ENCODE assay signal across 31 cellular contexts in the genomic region with DNA sequence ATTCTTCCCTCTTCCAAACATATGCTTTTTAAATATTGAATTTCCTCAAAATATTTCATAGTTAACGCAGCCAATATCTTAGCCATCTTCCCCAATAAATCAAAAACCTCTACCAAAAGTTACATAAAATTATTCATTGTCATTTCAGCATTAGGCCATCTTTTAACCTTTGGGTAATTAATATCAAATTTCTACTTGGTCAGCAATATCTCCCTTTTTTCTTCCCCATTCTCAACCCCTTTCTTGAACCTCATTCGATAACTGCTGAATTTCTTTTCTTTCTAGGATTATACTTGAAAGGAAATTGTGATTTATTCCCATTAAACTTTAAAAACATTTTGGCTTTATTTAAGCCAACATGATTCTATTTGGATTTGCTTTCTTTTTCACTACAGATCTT.
"Had no signal": no experiment of that assay in that cellular context is flagged by ENCODE, and none has a peak within 500 bp of the region (broad histone marks: within the 10 kb centered on the region; RNA-seq: fewer than 3 reads in every experiment).

No MANE protein-coding gene starts in this region.

- H3K27me3 ChIP-seq: adrenal gland, body of pancreas, colonic mucosa, esophagus squamous epithelium, gastroesophageal sphincter had no signal

- H3K36me3 ChIP-seq: adrenal gland, colonic mucosa had no signal

- ATAC-seq: activated CD4-positive, alpha-beta T cell treated with anti-CD3 and anti-CD28 coated beads for 36 hours; activated CD8-positive, alpha-beta memory T cell treated with anti-CD3 and anti-CD28 coated beads, Interleukin-2, amount 10 ng/mL, durations not matched to agents 7 days and 5 days; activated CD8-positive, alpha-beta T cell treated with anti-CD3 and anti-CD28 coated beads, Interleukin-2, amount 10 ng/mL, durations not matched to agents 7 days and 5 days; activated naive CD8-positive, alpha-beta T cell treated with anti-CD3 and anti-CD28 coated beads, Interleukin-2, amount 50 U/mL, for 24 hours; body of pancreas; gastroesophageal sphincter had no signal

- H3K9me3 Mint-ChIP-seq: activated naive CD4-positive, alpha-beta T cell treated with anti-CD3 and anti-CD28 coated beads, Interleukin-2, amount 50 U/mL, for 24 hours had no signal

- H3K4me3 Mint-ChIP-seq: activated CD4-positive, alpha-beta memory T cell treated with anti-CD3 and anti-CD28 coated beads for 36 hours; activated CD4-positive, alpha-beta T cell treated with anti-CD3 and anti-CD28 coated beads for 36 hours; activated CD4-positive, alpha-beta T cell treated with anti-CD3 and anti-CD28 coated beads, Interleukin-2, amount 10 ng/mL, durations not matched to agents 24 days and 14 days; activated CD8-positive, alpha-beta memory T cell treated with anti-CD3 and anti-CD28 coated beads, Interleukin-2, amount 10 ng/mL, durations not matched to agents 7 days and 5 days; activated CD8-positive, alpha-beta T cell treated with anti-CD3 and anti-CD28 coated beads, Interleukin-2, amount 10 ng/mL, durations not matched to agents 7 days and 5 days; activated naive CD4-positive, alpha-beta T cell treated with anti-CD3 and anti-CD28 coated beads for 36 hours; activated naive CD4-positive, alpha-beta T cell treated with anti-CD3 and anti-CD28 coated beads, Interleukin-2, amount 50 U/mL, for 24 hours; activated naive CD8-positive, alpha-beta T cell treated with anti-CD3 and anti-CD28 coated beads for 36 hours; activated naive CD8-positive, alpha-beta T cell treated with anti-CD3 and anti-CD28 coated beads, Interleukin-2, amount 50 U/mL, for 24 hours; activated T-helper 1 cell treated with anti-CD3 and anti-CD28 coated beads, Interleukin-12 subunit alpha, Interleukin-12 subunit beta, Interleukin-2, Interleukin-4 antibody, amounts not matched to agents 30 ng/mL and 10 ng/mL and 1 ng/mL, durations not matched to agents 14 hours and 24 hours and 36 hours had no signal

- H3K4me3 ChIP-seq: adrenal gland, body of pancreas, colonic mucosa, esophagus squamous epithelium, gastroesophageal sphincter had no signal

- DNase-seq: activated CD4-positive, alpha-beta memory T cell treated with anti-CD3 and anti-CD28 coated beads for 36 hours; activated CD4-positive, alpha-beta T cell treated with anti-CD3 and anti-CD28 coated beads for 36 hours; activated CD4-positive, alpha-beta T cell treated with anti-CD3 and anti-CD28 coated beads, Interleukin-2, amount 10 ng/mL, durations not matched to agents 24 days and 14 days; activated CD4-positive, CD25-positive, alpha-beta regulatory T cell; activated CD4-positive, CD25-positive, alpha-beta regulatory T cell treated with anti-CD3 and anti-CD28 coated beads, Interleukin-2, amount 50 U/mL, for 72 hours; activated CD8-positive, alpha-beta memory T cell treated with anti-CD3 and anti-CD28 coated beads, Interleukin-2, amount 10 ng/mL, durations not matched to agents 7 days and 5 days; activated CD8-positive, alpha-beta memory T cell treated with anti-CD3 and anti-CD28 coated beads, Interleukin-2, amount 50 U/mL, for 4 hours; activated CD8-positive, alpha-beta T cell treated with anti-CD3 and anti-CD28 coated beads, Interleukin-2, amount 10 ng/mL, durations not matched to agents 7 days and 5 days; activated effector memory CD4-positive, alpha-beta T cell treated with anti-CD3 and anti-CD28 coated beads, Interleukin-2, amount 50 U/mL, for 16 hours; activated naive CD4-positive, alpha-beta T cell treated with anti-CD3 and anti-CD28 coated beads for 36 hours; activated naive CD8-positive, alpha-beta T cell treated with anti-CD3 and anti-CD28 coated beads for 36 hours; activated naive CD8-positive, alpha-beta T cell treated with anti-CD3 and anti-CD28 coated beads, Interleukin-2, amount 50 U/mL, for 24 hours; activated T-cell treated with anti-CD3 and anti-CD28 coated beads, Interleukin-2, amount 50 U/mL, for 1 hour; activated T-cell treated with anti-CD3 and anti-CD28 coated beads, Interleukin-2, amount 50 U/mL, for 48 hours; adrenal gland; amygdala; aorta; body of pancreas; caudate nucleus; colonic mucosa; effector CD8-positive, alpha-beta T cell; esophagus squamous epithelium; foreskin melanocyte; T-helper 2 cell had no signal

- H3K9me3 ChIP-seq: adrenal gland, colonic mucosa had no signal

- H3K4me1 Mint-ChIP-seq: activated CD4-positive, alpha-beta T cell treated with anti-CD3 and anti-CD28 coated beads for 36 hours; activated CD4-positive, alpha-beta T cell treated with anti-CD3 and anti-CD28 coated beads, Interleukin-2, amount 10 ng/mL, durations not matched to agents 24 days and 14 days; activated CD8-positive, alpha-beta memory T cell treated with anti-CD3 and anti-CD28 coated beads, Interleukin-2, amount 10 ng/mL, durations not matched to agents 7 days and 5 days; activated naive CD4-positive, alpha-beta T cell treated with anti-CD3 and anti-CD28 coated beads, Interleukin-2, amount 50 U/mL, for 24 hours had no signal

- FAIRE-seq: endometrium, endothelial cell of umbilical vein had no signal

- H3K27me3 Mint-ChIP-seq: activated CD4-positive, alpha-beta memory T cell treated with anti-CD3 and anti-CD28 coated beads for 36 hours; activated CD4-positive, alpha-beta T cell treated with anti-CD3 and anti-CD28 coated beads for 36 hours; activated CD4-positive, alpha-beta T cell treated with anti-CD3 and anti-CD28 coated beads, Interleukin-2, amount 10 ng/mL, durations not matched to agents 24 days and 14 days; activated CD8-positive, alpha-beta memory T cell treated with anti-CD3 and anti-CD28 coated beads, Interleukin-2, amount 10 ng/mL, durations not matched to agents 7 days and 5 days; activated naive CD4-positive, alpha-beta T cell treated with anti-CD3 and anti-CD28 coated beads, Interleukin-2, amount 50 U/mL, for 24 hours; activated naive CD8-positive, alpha-beta T cell treated with anti-CD3 and anti-CD28 coated beads for 36 hours; activated naive CD8-positive, alpha-beta T cell treated with anti-CD3 and anti-CD28 coated beads, Interleukin-2, amount 50 U/mL, for 24 hours had no signal

- H3K4me1 ChIP-seq: body of pancreas, colonic mucosa, esophagus squamous epithelium, gastroesophageal sphincter had no signal

- H3K27ac Mint-ChIP-seq: activated CD4-positive, alpha-beta memory T cell treated with anti-CD3 and anti-CD28 coated beads for 36 hours; activated CD4-positive, alpha-beta T cell treated with anti-CD3 and anti-CD28 coated beads for 36 hours; activated CD4-positive, alpha-beta T cell treated with anti-CD3 and anti-CD28 coated beads, Interleukin-2, amount 10 ng/mL, durations not matched to agents 24 days and 14 days; activated CD8-positive, alpha-beta memory T cell treated with anti-CD3 and anti-CD28 coated beads, Interleukin-2, amount 10 ng/mL, durations not matched to agents 7 days and 5 days; activated CD8-positive, alpha-beta T cell treated with anti-CD3 and anti-CD28 coated beads, Interleukin-2, amount 10 ng/mL, durations not matched to agents 7 days and 5 days; activated naive CD4-positive, alpha-beta T cell treated with anti-CD3 and anti-CD28 coated beads for 36 hours; activated naive CD4-positive, alpha-beta T cell treated with anti-CD3 and anti-CD28 coated beads, Interleukin-2, amount 50 U/mL, for 24 hours; activated naive CD8-positive, alpha-beta T cell treated with anti-CD3 and anti-CD28 coated beads for 36 hours; activated naive CD8-positive, alpha-beta T cell treated with anti-CD3 and anti-CD28 coated beads, Interleukin-2, amount 50 U/mL, for 24 hours; activated T-helper 1 cell treated with anti-CD3 and anti-CD28 coated beads, Interleukin-12 subunit alpha, Interleukin-12 subunit beta, Interleukin-2, Interleukin-4 antibody, amounts not matched to agents 30 ng/mL and 10 ng/mL and 1 ng/mL, durations not matched to agents 14 hours and 24 hours and 36 hours; activated T-helper 2 cell treated with anti-CD3 and anti-CD28 coated beads, Interferon-gamma antibody, Interleukin-2, Interleukin-4, amounts not matched to agents 10 μg/mL and 5 μg/mL and 100 μg/mL, durations not matched to agents 14 hours and 24 hours and 36 hours had no signal

- H3K27ac ChIP-seq: adrenal gland, body of pancreas, colonic mucosa, epithelial cell of prostate, esophagus squamous epithelium, gastroesophageal sphincter had no signal
